ENCODE assay signal across 15 cellular contexts in the genomic region with DNA sequence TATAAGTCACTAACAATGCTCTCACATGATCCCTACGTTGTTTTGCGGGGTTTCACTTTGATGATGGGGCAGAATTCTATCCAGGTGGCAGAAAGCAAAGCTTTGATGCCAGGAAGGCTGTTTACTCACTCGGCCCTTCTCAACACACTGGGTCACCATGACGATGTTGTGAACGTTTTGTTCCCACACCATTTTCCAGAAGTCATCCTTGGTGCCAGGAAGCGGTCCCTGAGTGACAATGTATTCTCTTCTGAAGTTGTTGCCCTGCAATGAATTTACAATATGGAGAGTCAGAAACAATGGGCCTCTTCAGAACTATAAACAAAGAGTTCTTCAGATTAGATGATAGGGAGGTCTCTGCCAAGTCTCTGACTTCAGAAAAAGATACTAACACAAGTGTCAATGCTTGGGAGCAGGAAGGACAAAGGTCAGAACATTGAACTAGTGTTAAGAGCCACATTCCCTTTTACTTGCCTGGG.
DNase-seq lines count a peak whose midpoint lies in the region; ATAC-seq and TF ChIP-seq lines count a peak whose summit lies in the region.
"Had no signal": no experiment of that assay in that cellular context is flagged by ENCODE, and none has a peak within 500 bp of the region (broad histone marks: within the 10 kb centered on the region; RNA-seq: fewer than 3 reads in every experiment).

No MANE protein-coding gene starts in this region.

- H3K23ac ChIP-seq in mesenchymal stem cell (ENCODE audit: low read length in 2 of 2) = no peak overlapping the region

- ATAC-seq in WTC11 = no peak

- POLR2A ChIA-PET in WTC11 (lab: Charles Lee) = no interaction called here

- H3K79me1 ChIP-seq in mesenchymal stem cell (replicated peaks; ENCODE audit: low read length, poor library complexity, severe bottlenecking) = no peaks in the 10 kb centered on the region

- H3K9ac ChIP-seq in mesenchymal stem cell (ENCODE audit: low read length) = no peak overlapping the region

- H3K4me1 ChIP-seq in right atrium auricular region = no peaks in the 10 kb centered on the region
- no peaks in the 10 kb centered on the region for H3K4me1 ChIP-seq in mesenchymal stem cell (ENCODE audit: control insufficient read depth, insufficient read depth, low read depth, low read length)
- H3K4me1 ChIP-seq: HAP-1 had no signal

- H3K9me3 Mint-ChIP-seq in WTC11 = peaks cover 4% of the 10 kb centered on the region; the same call in 1 of the 2 replicates

- H3K4ac ChIP-seq in mesenchymal stem cell (ENCODE audit: low read depth in 1 of 2, low read length in 2 of 2) = no peak overlapping the region

- no peak for TF ChIP-seq CTCF in right atrium auricular region (IDR thresholded peaks at IDR 0.05)
- no peak for TF ChIP-seq CTCF in WTC11 (IDR thresholded peaks at IDR 0.05)

- no peak overlapping the region for H4K91ac ChIP-seq in mesenchymal stem cell (ENCODE audit: low read length)

- H2BK12ac ChIP-seq in mesenchymal stem cell (ENCODE audit: low read length in 2 of 2) = no peak overlapping the region

- no peaks in the 10 kb centered on the region for H3K9me3 ChIP-seq in right atrium auricular region
- no peaks in the 10 kb centered on the region for H3K9me3 ChIP-seq in mesenchymal stem cell (ENCODE audit: control insufficient read depth, low read length)
- H3K9me3 ChIP-seq: HAP-1 had no signal

- H3K4me1 Mint-ChIP-seq in WTC11 = no peaks in the 10 kb centered on the region

- no peak overlapping the region for H3K4me3 Mint-ChIP-seq in WTC11

- H3K27ac ChIP-seq in right atrium auricular region (peak overlapping the region; percentile 41 to 76), mesenchymal stem cell (ENCODE audit: low read length, poor library complexity, severe bottlenecking) (no peak overlapping the region)

- H3K18ac ChIP-seq in mesenchymal stem cell (ENCODE audit: low read depth in 1 of 2, low read length in 2 of 2) = no peak overlapping the region

- WGBS in mesenchymal stem cell = 86% methylated on average over 6 of the region's 6 CpGs

- no peak overlapping the region for H2BK15ac ChIP-seq in mesenchymal stem cell (ENCODE audit: low read depth, poor library complexity, severe bottlenecking)

- no peaks in the 10 kb centered on the region for H3K36me3 ChIP-seq in right atrium auricular region
- H3K36me3 ChIP-seq in mesenchymal stem cell (ENCODE audit: control insufficient read depth in 1 of 2, insufficient read depth in 2 of 2, low read depth in 1 of 2, low read length in 2 of 2) = peaks cover 0 to 12% of the 10 kb centered on the region in 2 experiments
- H3K36me3 ChIP-seq: HAP-1 had no signal

- H3K4me2 ChIP-seq in mesenchymal stem cell (ENCODE audit: low read length, poor library complexity, severe bottlenecking) = no peak overlapping the region

- no peak overlapping the region for H2BK120ac ChIP-seq in mesenchymal stem cell (ENCODE audit: low read depth, low read length)

- no peak overlapping the region for H2BK5ac ChIP-seq in mesenchymal stem cell (ENCODE audit: low read depth, low read length, poor library complexity, severe bottlenecking)

- no peak overlapping the region for H3K27ac Mint-ChIP-seq in WTC11

- no peaks in the 10 kb centered on the region for H3K27me3 Mint-ChIP-seq in WTC11 (ENCODE audit: low read depth)

- no peak overlapping the region for H4K8ac ChIP-seq in mesenchymal stem cell (ENCODE audit: low read length)

- no peak overlapping the region for H2AK5ac ChIP-seq in mesenchymal stem cell (ENCODE audit: low read length, severe bottlenecking)

- DNase-seq in C1 segment of cervical spinal cord (lab: John Stamatoyannopoulos, UW) = peak in 10 of 14 donors; percentile 11 to 93 (median 64)
- peak in 49 of 56 donors; percentile 7 to 93 (median 53) for DNase-seq in amygdala (lab: John Stamatoyannopoulos, UW)
- no peak for DNase-seq in right atrium auricular region (ENCODE audit: low spot score)
- DNase-seq in pons (ENCODE audit: low spot score) = peak; percentile 99
- no peak for DNase-seq in mesenchymal stem cell
- DNase-seq in NCI-H1930 (lab: John Stamatoyannopoulos, UW) = no peak
- no peak for DNase-seq in WTC11 (ENCODE audit: low spot score)
- no peak for DNase-seq in activated effector memory CD4-positive, alpha-beta T cell treated with Interleukin-2 at 50 U/mL for 16 hours
- DNase-seq: activated CD4-positive, alpha-beta T cell treated with anti-CD3 and anti-CD28 coated beads, Interleukin-2, amount 50 U/mL, for 1 hour; activated gamma-delta T cell treated with Interleukin-2 at 50 U/mL for 16 hours; DND-41; IMR-90; kidney glomerular epithelial cell; retina had no signal

- H3K4me3 ChIP-seq in right atrium auricular region = no peak overlapping the region
- H3K4me3 ChIP-seq in mesenchymal stem cell (ENCODE audit: insufficient read depth in 1 of 2, low read depth in 1 of 2, low read length in 2 of 2) = no peak overlapping the region
- H3K4me3 ChIP-seq: HAP-1 had no signal

- H3K14ac ChIP-seq in mesenchymal stem cell (ENCODE audit: low read length in 2 of 2) = no peak overlapping the region

- H2AFZ ChIP-seq in mesenchymal stem cell (ENCODE audit: low read depth, low read length) = no peak overlapping the region

- peaks cover 12% of the 10 kb centered on the region for H3K36me3 Mint-ChIP-seq in WTC11

- no peaks in the 10 kb centered on the region for H3K27me3 ChIP-seq in right atrium auricular region
- no peaks in the 10 kb centered on the region for H3K27me3 ChIP-seq in mesenchymal stem cell (ENCODE audit: control insufficient read depth in 1 of 2, insufficient read depth in 1 of 2, low read length in 2 of 2)

- CTCF ChIA-PET in WTC11 (lab: Charles Lee) = no interaction called here

TF ChIP-seq in WTC11, 78 proteins besides CTCF, POLR2A, EP300 and RAD21 (continues in another document):
- TF ChIP-seq ZNF671 (CRISPR knock-in tag; IDR thresholded peaks at IDR 0.05) (no peak), CBFB (CRISPR knock-in tag; IDR thresholded peaks at IDR 0.05; ENCODE audit: low read depth) (no peak), NR3C1 (CRISPR knock-in tag; conservative IDR thresholded peaks at IDR 0.05; ENCODE audit: low read depth) (no peak), TEAD4 (CRISPR knock-in tag; IDR thresholded peaks at IDR 0.05) (no peak), TCF7 (CRISPR knock-in tag; IDR thresholded peaks at IDR 0.05; ENCODE audit: low read depth) (no peak)
- TF ChIP-seq, protein P1, sequence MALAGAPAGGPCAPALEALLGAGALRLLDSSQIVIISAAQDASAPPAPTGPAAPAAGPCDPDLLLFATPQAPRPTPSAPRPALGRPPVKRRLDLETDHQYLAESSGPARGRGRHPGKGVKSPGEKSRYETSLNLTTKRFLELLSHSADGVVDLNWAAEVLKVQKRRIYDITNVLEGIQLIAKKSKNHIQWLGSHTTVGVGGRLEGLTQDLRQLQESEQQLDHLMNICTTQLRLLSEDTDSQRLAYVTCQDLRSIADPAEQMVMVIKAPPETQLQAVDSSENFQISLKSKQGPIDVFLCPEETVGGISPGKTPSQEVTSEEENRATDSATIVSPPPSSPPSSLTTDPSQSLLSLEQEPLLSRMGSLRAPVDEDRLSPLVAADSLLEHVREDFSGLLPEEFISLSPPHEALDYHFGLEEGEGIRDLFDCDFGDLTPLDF (CRISPR knock-in tag; IDR thresholded peaks at IDR 0.05) = no peak
- TF ChIP-seq, protein P2, sequence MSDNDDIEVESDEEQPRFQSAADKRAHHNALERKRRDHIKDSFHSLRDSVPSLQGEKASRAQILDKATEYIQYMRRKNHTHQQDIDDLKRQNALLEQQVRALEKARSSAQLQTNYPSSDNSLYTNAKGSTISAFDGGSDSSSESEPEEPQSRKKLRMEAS (CRISPR knock-in tag; IDR thresholded peaks at IDR 0.05) = no peak
- TF ChIP-seq, protein P3, sequence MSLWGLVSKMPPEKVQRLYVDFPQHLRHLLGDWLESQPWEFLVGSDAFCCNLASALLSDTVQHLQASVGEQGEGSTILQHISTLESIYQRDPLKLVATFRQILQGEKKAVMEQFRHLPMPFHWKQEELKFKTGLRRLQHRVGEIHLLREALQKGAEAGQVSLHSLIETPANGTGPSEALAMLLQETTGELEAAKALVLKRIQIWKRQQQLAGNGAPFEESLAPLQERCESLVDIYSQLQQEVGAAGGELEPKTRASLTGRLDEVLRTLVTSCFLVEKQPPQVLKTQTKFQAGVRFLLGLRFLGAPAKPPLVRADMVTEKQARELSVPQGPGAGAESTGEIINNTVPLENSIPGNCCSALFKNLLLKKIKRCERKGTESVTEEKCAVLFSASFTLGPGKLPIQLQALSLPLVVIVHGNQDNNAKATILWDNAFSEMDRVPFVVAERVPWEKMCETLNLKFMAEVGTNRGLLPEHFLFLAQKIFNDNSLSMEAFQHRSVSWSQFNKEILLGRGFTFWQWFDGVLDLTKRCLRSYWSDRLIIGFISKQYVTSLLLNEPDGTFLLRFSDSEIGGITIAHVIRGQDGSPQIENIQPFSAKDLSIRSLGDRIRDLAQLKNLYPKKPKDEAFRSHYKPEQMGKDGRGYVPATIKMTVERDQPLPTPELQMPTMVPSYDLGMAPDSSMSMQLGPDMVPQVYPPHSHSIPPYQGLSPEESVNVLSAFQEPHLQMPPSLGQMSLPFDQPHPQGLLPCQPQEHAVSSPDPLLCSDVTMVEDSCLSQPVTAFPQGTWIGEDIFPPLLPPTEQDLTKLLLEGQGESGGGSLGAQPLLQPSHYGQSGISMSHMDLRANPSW (CRISPR knock-in tag; conservative IDR thresholded peaks at IDR 0.05; ENCODE audit: low read depth) = no peak
- TF ChIP-seq, protein P4, sequence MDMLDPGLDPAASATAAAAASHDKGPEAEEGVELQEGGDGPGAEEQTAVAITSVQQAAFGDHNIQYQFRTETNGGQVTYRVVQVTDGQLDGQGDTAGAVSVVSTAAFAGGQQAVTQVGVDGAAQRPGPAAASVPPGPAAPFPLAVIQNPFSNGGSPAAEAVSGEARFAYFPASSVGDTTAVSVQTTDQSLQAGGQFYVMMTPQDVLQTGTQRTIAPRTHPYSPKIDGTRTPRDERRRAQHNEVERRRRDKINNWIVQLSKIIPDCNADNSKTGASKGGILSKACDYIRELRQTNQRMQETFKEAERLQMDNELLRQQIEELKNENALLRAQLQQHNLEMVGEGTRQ (CRISPR knock-in tag; IDR thresholded peaks at IDR 0.05) = no peak
- TF ChIP-seq, protein P5, sequence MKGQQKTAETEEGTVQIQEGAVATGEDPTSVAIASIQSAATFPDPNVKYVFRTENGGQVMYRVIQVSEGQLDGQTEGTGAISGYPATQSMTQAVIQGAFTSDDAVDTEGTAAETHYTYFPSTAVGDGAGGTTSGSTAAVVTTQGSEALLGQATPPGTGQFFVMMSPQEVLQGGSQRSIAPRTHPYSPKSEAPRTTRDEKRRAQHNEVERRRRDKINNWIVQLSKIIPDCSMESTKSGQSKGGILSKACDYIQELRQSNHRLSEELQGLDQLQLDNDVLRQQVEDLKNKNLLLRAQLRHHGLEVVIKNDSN (CRISPR knock-in tag; IDR thresholded peaks at IDR 0.05) = no peak

Comparison
In these comparisons a context has a peak if more than half of its experiments do, and no peak if none do; other contexts are left out.
1. DNase-seq: peak in C1 segment of cervical spinal cord (10 of 14), amygdala (49 of 56) and pons (single experiment); none in right atrium auricular region (single experiment), mesenchymal stem cell (single experiment), NCI-H1930 (0 of 2), WTC11 (single experiment) and activated effector memory CD4-positive, alpha-beta T cell treated with Interleukin-2 at 50 U/mL for 16 hours (single experiment).